In genomic region chr1:25820247-25821111, GRCh38 we compare ENCODE assay signal across 8 cellular contexts. TPM values are rescaled to one million over a fixed set of nuclear protein-coding genes. Genes with fewer than 3 reads are reported as not detected.
DNase-seq lines count a peak whose midpoint lies in the region; ATAC-seq and TF ChIP-seq lines count a peak whose summit lies in the region.

No MANE protein-coding gene starts in this region.

- H3K4me1 ChIP-seq in body of pancreas = peaks cover 43% of the 10 kb centered on the region

- TF ChIP-seq CTCF in body of pancreas (IDR thresholded peaks at IDR 0.05) = no peak

- ATAC-seq in GM21737 (IDR thresholded peaks at IDR 0.05; ENCODE audit: unreplicated experiment) (peak; percentile 41), body of pancreas (peak; percentile 45)

- DNase-seq in GM04503 (ENCODE audit: low read depth) (peak; percentile 29), KG1 (lab: John Stamatoyannopoulos, UW) (peak; percentile 63), T-helper 9 cell (peak; percentile 51), body of pancreas (peak; percentile 55 to 69 (median 66)), inferior parietal cortex (ENCODE audit: extremely low spot score) (peak; percentile 43), putamen (ENCODE audit: low spot score) (no peak)
- peak; percentile 68 to 70 for DNase-seq in stimulated activated CD4-positive, alpha-beta T cell treated with anti-CD3 and anti-CD28 coated beads, Interleukin-2, amount 100 ng/mL, for 24 hours

- TF ChIP-seq POLR2A in body of pancreas (IDR thresholded peaks at IDR 0.05) = peak in 1 of 3 donors; percentile 50

- peak overlapping the region; percentile 91 to 98 (median 93) for H3K27ac ChIP-seq in body of pancreas

- no peaks in the 10 kb centered on the region for H3K9me3 ChIP-seq in body of pancreas

- H3K27me3 ChIP-seq in body of pancreas = no peaks in the 10 kb centered on the region

- intact Hi-C loops in body of pancreas (cut with DNase I) = no loop called here

- 1 to 3% methylated on average over 19 to 67 of the region's 67 CpGs for WGBS in body of pancreas, 2 donors

- peak overlapping the region; percentile 83 to 89 for H3K4me3 ChIP-seq in body of pancreas

- H3K36me3 ChIP-seq in body of pancreas (replicated peaks in 1 of 2; ENCODE audit: insufficient read depth in 1 of 2, low read depth in 2 of 2) = peaks cover 0 to 1% of the 10 kb centered on the region in 2 donors

RNA-seq across cellular contexts. Expression of gene MTFR1L, which starts 0.7 kb away (rescaled TPM):
- total RNA-seq in body of pancreas = 10 to 100 TPM; 39.7 to 56.4 TPM

RNA-seq across cellular contexts. Expression of gene SELENON, which starts 20.5 kb away (rescaled TPM):
- 10 to 100 TPM; 22.8 to 27.4 TPM for total RNA-seq in body of pancreas

RNA-seq across cellular contexts. Expression of gene AUNIP, which starts 38.8 kb away (rescaled TPM):
- not detected for total RNA-seq in body of pancreas

RNA-seq across cellular contexts. Expression of gene PAQR7, which starts 55.0 kb away (rescaled TPM):
- 1 to 10 TPM; 3.0 to 4.4 TPM for total RNA-seq in body of pancreas
